ENCODE assay signal across 9 cellular contexts in genomic region chr2:201259216-201259615, GRCh38. TPM values are rescaled to one million over a fixed set of nuclear protein-coding genes. Genes with fewer than 3 reads are reported as not detected.
DNase-seq lines count a peak whose midpoint lies in the region; ATAC-seq and TF ChIP-seq lines count a peak whose summit lies in the region.
"Had no signal": no experiment of that assay in that cellular context is flagged by ENCODE, and none has a peak within 500 bp of the region (broad histone marks: within the 10 kb centered on the region; RNA-seq: fewer than 3 reads in every experiment).

No MANE protein-coding gene starts in this region.

- CTCF ChIA-PET in PC-9 (lab: Charles Lee) = interaction anchor here (0.6 kb wide), 1 partner anchor 9 kb away, joined by 3 read pairs; no protein-coding TSS in a partner anchor

- no peaks in the 10 kb centered on the region for H3K9me3 Mint-ChIP-seq in effector memory CD8-positive, alpha-beta T cell

- H3K27ac Mint-ChIP-seq in effector memory CD8-positive, alpha-beta T cell = peak overlapping the region; percentile 98

- no TSS peak for BruUV-seq in PC-9 (replicated peaks; lab: Mats Ljungman, UMichigan)

- H3K4me1 Mint-ChIP-seq in effector memory CD8-positive, alpha-beta T cell (ENCODE audit: low read depth in 2 of 2) = peaks cover 63 to 69% of the 10 kb centered on the region in 2 donors

- intact Hi-C loops in PC-9 (cut with micrococcal nuclease; ENCODE audit: unreplicated experiment) (loop anchor here (5.0 kb wide), 1 partner anchor 383 kb away; the partner anchor contains the start of gene TMEM237), psoas muscle (cut with DNase I) (no loop called here), head of caudate nucleus (cut with DNase I) (no loop called here)

- H3K27me3 ChIP-seq in DOHH2 (ENCODE audit: control insufficient read depth, low read length) (no peaks in the 10 kb centered on the region), PC-9 (ENCODE audit: insufficient read depth, low read depth) (no peaks in the 10 kb centered on the region), psoas muscle (ENCODE audit: insufficient read depth in 3 of 3, low read length in 2 of 3) (no peaks in the 10 kb centered on the region)

- H3K4me3 ChIP-seq in DOHH2 (ENCODE audit: low read length) = peak overlapping the region; percentile 73
- H3K4me3 ChIP-seq in PC-9 = peak overlapping the region; percentile 59; the same call in 1 of the 2 replicates
- peak overlapping the region; percentile 69 for H3K4me3 ChIP-seq in psoas muscle

- DNase-seq in PC-9 (no peak), psoas muscle (no peak), head of caudate nucleus (no peak), MV-4-11 (lab: John Stamatoyannopoulos, UW) (no peak)
- DNase-seq in effector memory CD8-positive, alpha-beta T cell = no peak
- DNase-seq: NCI-H2227 treated with DMSO at 0.1 percent for 48 hours had no signal

- H3K36me3 Mint-ChIP-seq in effector memory CD8-positive, alpha-beta T cell (ENCODE audit: insufficient read depth) = peaks cover 64% of the 10 kb centered on the region

- H3K4me1 ChIP-seq in DOHH2 (ENCODE audit: control insufficient read depth, low read length) (peaks cover 52% of the 10 kb centered on the region), PC-9 (replicated peaks; ENCODE audit: insufficient read depth) (peaks cover 38% of the 10 kb centered on the region), psoas muscle (no peaks in the 10 kb centered on the region)

- H3K27me3 Mint-ChIP-seq in effector memory CD8-positive, alpha-beta T cell = no peaks in the 10 kb centered on the region

- H3K36me3 ChIP-seq in DOHH2 (ENCODE audit: control insufficient read depth, low read length) (peaks cover 4% of the 10 kb centered on the region; the same call in 1 of the 2 replicates), PC-9 (ENCODE audit: low read depth) (no peaks in the 10 kb centered on the region; the same call in 1 of the 2 replicates), psoas muscle (ENCODE audit: insufficient read depth in 1 of 2, low read depth in 1 of 2) (no peaks in the 10 kb centered on the region)

- no peak for TF ChIP-seq CTCF in DOHH2 (IDR thresholded peaks at IDR 0.05; ENCODE audit: low read depth, low read length, poor library complexity, severe bottlenecking)
- no peak for TF ChIP-seq CTCF in PC-9 (conservative IDR thresholded peaks at IDR 0.05)
- no peak for TF ChIP-seq CTCF in psoas muscle (IDR thresholded peaks at IDR 0.05)

- peak overlapping the region; percentile 93 for H3K4me2 ChIP-seq in DOHH2 (ENCODE audit: low read length)
- peak overlapping the region; percentile 79 for H3K4me2 ChIP-seq in PC-9

- WGBS in psoas muscle, 3 donors = 71 to 85% (median 75%) methylated on average over 5 of the region's 5 CpGs

- no peak overlapping the region for H2AFZ ChIP-seq in PC-9

- peaks cover 3% of the 10 kb centered on the region; the same call in 1 of the 2 replicates for H4K20me1 ChIP-seq in DOHH2 (ENCODE audit: control insufficient read depth, insufficient read depth, low read depth, low read length)
- no peaks in the 10 kb centered on the region for H4K20me1 ChIP-seq in PC-9 (ENCODE audit: insufficient read depth)

- H3K27ac ChIP-seq in DOHH2 (ENCODE audit: low read depth, low read length) = peak overlapping the region; percentile 90
- H3K27ac ChIP-seq in PC-9 = peak overlapping the region; percentile 94
- no peak overlapping the region for H3K27ac ChIP-seq in psoas muscle

- no peaks in the 10 kb centered on the region for H3K9me2 ChIP-seq in DOHH2 (replicated peaks; ENCODE audit: control insufficient read depth, low read length)
- H3K9me2 ChIP-seq in PC-9 (ENCODE audit: insufficient read depth) = no peaks in the 10 kb centered on the region

- ATAC-seq in effector memory CD8-positive, alpha-beta T cell (replicated peaks) = no peak
- ATAC-seq in psoas muscle (no peak), GM19035 (IDR thresholded peaks at IDR 0.05; ENCODE audit: unreplicated experiment) (no peak), HG02678 (IDR thresholded peaks at IDR 0.05; ENCODE audit: unreplicated experiment) (no peak)

- H3K9me3 ChIP-seq in DOHH2 (ENCODE audit: control insufficient read depth, insufficient read depth, low read length) (no peaks in the 10 kb centered on the region), PC-9 (ENCODE audit: insufficient read depth, low read depth) (no peaks in the 10 kb centered on the region), psoas muscle (no peaks in the 10 kb centered on the region)

- H3K4me3 Mint-ChIP-seq in effector memory CD8-positive, alpha-beta T cell = peak overlapping the region; percentile 94 to 95

- H3K79me2 ChIP-seq in DOHH2 (ENCODE audit: control insufficient read depth, low read length) (peaks cover 47% of the 10 kb centered on the region), PC-9 (ENCODE audit: low read depth) (peaks cover 54% of the 10 kb centered on the region)

- POLR2A ChIA-PET in PC-9 (lab: Charles Lee; ENCODE audit: unreplicated experiment) = interaction anchor here (0.5 kb wide), 1 partner anchor 27 kb away, joined by 4 read pairs; no protein-coding TSS in a partner anchor

- peaks cover 22% of the 10 kb centered on the region for H3F3A ChIP-seq in DOHH2 (ENCODE audit: control insufficient read depth, insufficient read depth)
- H3F3A ChIP-seq in PC-9 (ENCODE audit: insufficient read depth, low read depth) = peaks cover 45% of the 10 kb centered on the region

RNA-seq across cellular contexts. Expression of gene CASP8, which starts 1.1 kb away (rescaled TPM):
- 42.4 and 48.2 TPM in 2 replicates for total RNA-seq in PC-9 (2021)
- total RNA-seq in psoas muscle = 1 to 10 TPM; 2.3 to 3.5 (median 3.0) TPM
- polyA plus RNA-seq in psoas muscle = 1 to 10 TPM in 2 of 3 donors, under 1 TPM in 1; 0.87 to 1.3 (median 1.2) TPM
